Comparison of ENCODE assay signal across 14 cellular contexts in the genomic region with DNA sequence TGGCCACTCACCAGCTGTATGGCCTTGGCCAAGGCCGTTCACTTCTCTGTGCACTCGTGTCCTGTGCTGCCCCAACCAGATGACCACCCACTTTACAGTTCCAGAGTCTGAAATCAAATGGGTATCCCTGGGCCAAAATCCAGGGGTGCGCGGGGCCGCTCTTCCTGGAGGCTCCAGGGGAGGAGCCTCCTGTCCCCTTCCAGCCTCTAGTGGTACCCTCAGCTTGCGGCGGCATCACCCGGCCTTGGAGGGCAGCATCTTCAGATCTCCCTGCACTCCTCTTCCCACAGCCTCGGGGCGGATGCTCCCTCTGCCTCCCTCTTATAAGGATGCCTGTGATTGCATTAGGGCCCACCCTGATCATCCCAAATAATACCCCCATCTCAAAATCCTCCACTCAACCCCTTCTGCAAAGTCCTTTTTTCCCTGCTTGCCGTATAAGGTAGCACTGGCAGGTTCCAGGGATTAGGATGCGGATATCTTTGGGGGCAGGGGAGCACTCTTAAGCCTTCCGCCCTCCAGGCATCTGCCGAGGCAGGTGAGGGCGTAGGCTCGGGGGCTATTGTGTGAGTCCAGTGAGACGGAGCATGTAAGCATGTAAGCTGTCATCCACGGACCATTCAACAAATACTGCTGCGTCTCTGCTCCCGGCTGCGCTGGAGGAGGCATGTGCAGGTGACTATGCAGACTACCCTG. TPM values are rescaled to one million over a fixed set of nuclear protein-coding genes. Genes with fewer than 3 reads are reported as not detected.
A peak's percentile ranks its signal among the peaks of the same experiment; 100 is the strongest.
DNase-seq lines count a peak whose midpoint lies in the region; ATAC-seq and TF ChIP-seq lines count a peak whose summit lies in the region.
"Had no signal": no experiment of that assay in that cellular context is flagged by ENCODE, and none has a peak within 500 bp of the region (broad histone marks: within the 10 kb centered on the region; RNA-seq: fewer than 3 reads in every experiment).

No MANE protein-coding gene starts in this region.

- peaks cover 18% of the 10 kb centered on the region for H3K4me1 ChIP-seq in osteoblast (ENCODE audit: insufficient read depth, low read length)

- no peaks in the 10 kb centered on the region for H3K9me3 ChIP-seq in osteoblast (ENCODE audit: low read depth, low read length)
- H3K9me3 ChIP-seq: HAP-1 had no signal

- H3K4me2 ChIP-seq in osteoblast (ENCODE audit: insufficient read depth, low read length), result peak overlapping the region; percentile 62

- H3K27ac ChIP-seq in osteoblast (ENCODE audit: low read depth, low read length), result no peak overlapping the region
- H3K27ac ChIP-seq: coronary artery had no signal

- no peak overlapping the region for H2AFZ ChIP-seq in osteoblast (ENCODE audit: low read length)

- no peak overlapping the region for H3K4me3 ChIP-seq in osteoblast (ENCODE audit: insufficient read depth, low read length)
- H3K4me3 ChIP-seq: coronary artery, HAP-1 had no signal

- TF ChIP-seq CTCF in osteoblast (IDR thresholded peaks at IDR 0.05; ENCODE audit: extremely low read depth, low read depth, low read length), result no peak

- peaks cover 3% of the 10 kb centered on the region for H3K27me3 ChIP-seq in osteoblast (ENCODE audit: insufficient read depth, low read length)

- H3K4me1 Mint-ChIP-seq in activated T-cell treated with anti-CD3 and anti-CD28 coated beads, Interleukin-2, amount 50 U/mL, for 24 hours (ENCODE audit: low read depth), result peaks cover 3% of the 10 kb centered on the region

- DNase-seq in DMS53 treated with DMSO at 0.1 percent for 48 hours (lab: John Stamatoyannopoulos, UW; ENCODE audit: unreplicated experiment) (peak; percentile 28), NCI-H146 (lab: John Stamatoyannopoulos, UW) (peak; percentile 90), SHP77 (lab: John Stamatoyannopoulos, UW) (peak; percentile 74 to 77), osteoblast (ENCODE audit: insufficient read length, low spot score, missing footprints) (peak; percentile 68), GM19240 (ENCODE audit: insufficient read length, low spot score) (no peak)
- no peak for DNase-seq in activated T-cell treated with anti-CD3 and anti-CD28 coated beads, Interleukin-2, amount 50 U/mL, for 24 hours
- DNase-seq: activated naive CD4-positive, alpha-beta T cell treated with anti-CD3 and anti-CD28 coated beads, Interleukin-2, amount 10 ng/mL, durations not matched to agents 7 days and 5 days; KG1; left colon; midbrain; retina had no signal

- H3K79me2 ChIP-seq in osteoblast (ENCODE audit: insufficient read depth, low read length), result no peaks in the 10 kb centered on the region

- H3K4me3 Mint-ChIP-seq in activated T-cell treated with anti-CD3 and anti-CD28 coated beads, Interleukin-2, amount 50 U/mL, for 24 hours, result no peak overlapping the region
- H3K4me3 Mint-ChIP-seq: activated naive CD4-positive, alpha-beta T cell treated with anti-CD3 and anti-CD28 coated beads, Interleukin-2, amount 10 ng/mL, durations not matched to agents 7 days and 5 days had no signal

- no peaks in the 10 kb centered on the region for H3K36me3 ChIP-seq in osteoblast (ENCODE audit: insufficient read depth, low read length)
- H3K36me3 ChIP-seq: HAP-1 had no signal

- H3K9me3 Mint-ChIP-seq in activated T-cell treated with anti-CD3 and anti-CD28 coated beads, Interleukin-2, amount 50 U/mL, for 24 hours, result no peaks in the 10 kb centered on the region
- H3K9me3 Mint-ChIP-seq: activated naive CD4-positive, alpha-beta T cell treated with anti-CD3 and anti-CD28 coated beads, Interleukin-2, amount 10 ng/mL, durations not matched to agents 7 days and 5 days had no signal

- H4K20me1 ChIP-seq in osteoblast (ENCODE audit: insufficient read depth, low read length), result no peaks in the 10 kb centered on the region

- H3K27ac Mint-ChIP-seq in activated T-cell treated with anti-CD3 and anti-CD28 coated beads, Interleukin-2, amount 50 U/mL, for 24 hours, result no peak overlapping the region
- H3K27ac Mint-ChIP-seq: activated naive CD4-positive, alpha-beta T cell treated with anti-CD3 and anti-CD28 coated beads, Interleukin-2, amount 10 ng/mL, durations not matched to agents 7 days and 5 days had no signal

- H3K27me3 Mint-ChIP-seq in activated T-cell treated with anti-CD3 and anti-CD28 coated beads, Interleukin-2, amount 50 U/mL, for 24 hours, result no peaks in the 10 kb centered on the region

- ATAC-seq in HG03571 (IDR thresholded peaks at IDR 0.05; ENCODE audit: unreplicated experiment), result no peak
- ATAC-seq: left colon had no signal

- H3K36me3 Mint-ChIP-seq in activated T-cell treated with anti-CD3 and anti-CD28 coated beads, Interleukin-2, amount 50 U/mL, for 24 hours (ENCODE audit: low read depth), result no peaks in the 10 kb centered on the region
- H3K36me3 Mint-ChIP-seq: activated naive CD4-positive, alpha-beta T cell treated with anti-CD3 and anti-CD28 coated beads, Interleukin-2, amount 10 ng/mL, durations not matched to agents 7 days and 5 days had no signal

RNA-seq across cellular contexts. Expression of a gene that starts 24.4 kb away (rescaled TPM):
- total RNA-seq in osteoblast, result 52.5 and 57.2 TPM in 2 replicates

Comparison
In these comparisons a context has a peak if more than half of its experiments do, and no peak if none do; other contexts are left out.
1. DNase-seq: peak in DMS53 treated with DMSO at 0.1 percent for 48 hours (single experiment), NCI-H146 (single experiment), SHP77 (2 of 2) and osteoblast (single experiment); none in GM19240 (single experiment) and activated T-cell treated with anti-CD3 and anti-CD28 coated beads, Interleukin-2, amount 50 U/mL, for 24 hours (single experiment).